2 cellular contexts compared by ENCODE assay signal in genomic region chr2:159109552-159109951, GRCh38.
TF ChIP-seq lines count a peak whose summit lies in the region.

No MANE protein-coding gene starts in this region.

TF ChIP-seq in IMR-90, 13 proteins besides CTCF, POLR2A, EP300 and RAD21 (continued from another document):
- TF ChIP-seq MAZ (IDR thresholded peaks at IDR 0.05; ENCODE audit: borderline replicate concordance, low read depth, low read length) = no peak
- no peak for TF ChIP-seq MXI1 (IDR thresholded peaks at IDR 0.05; ENCODE audit: borderline replicate concordance, low read depth, low read length)
- no peak for TF ChIP-seq ELK1 (IDR thresholded peaks at IDR 0.05; ENCODE audit: borderline replicate concordance, low read depth, low read length)
- TF ChIP-seq NFE2L2 (IDR thresholded peaks at IDR 0.05; ENCODE audit: low read depth, low read length) = no peak
- TF ChIP-seq RFX5 (IDR thresholded peaks at IDR 0.05; ENCODE audit: low read depth, low read length) = no peak
- TF ChIP-seq CEBPB (IDR thresholded peaks at IDR 0.05; ENCODE audit: low read depth, low read length) = no peak
- TF ChIP-seq FOS (IDR thresholded peaks at IDR 0.05; ENCODE audit: low read depth, low read length) = no peak
- no peak for TF ChIP-seq USF2 (IDR thresholded peaks at IDR 0.05; ENCODE audit: low read depth, low read length)
- no peak for TF ChIP-seq BHLHE40 (IDR thresholded peaks at IDR 0.05; ENCODE audit: low read depth, low read length)
- TF ChIP-seq MAFK (IDR thresholded peaks at IDR 0.05; ENCODE audit: low read depth, low read length) = no peak
- no peak for TF ChIP-seq SMC3 (IDR thresholded peaks at IDR 0.05; ENCODE audit: low read depth, low read length)
TF ChIP-seq in IMR-90: peak in this region for 0.

TF ChIP-seq in HEK293T, 16 proteins besides CTCF, POLR2A, EP300 and RAD21 (continued from another document):
- TF ChIP-seq PKNOX1 (IDR thresholded peaks at IDR 0.05) (no peak), ELF4 (IDR thresholded peaks at IDR 0.05) (no peak), SUZ12 (IDR thresholded peaks at IDR 0.05) (no peak)
